15 cellular contexts compared by ENCODE assay signal in the genomic region with DNA sequence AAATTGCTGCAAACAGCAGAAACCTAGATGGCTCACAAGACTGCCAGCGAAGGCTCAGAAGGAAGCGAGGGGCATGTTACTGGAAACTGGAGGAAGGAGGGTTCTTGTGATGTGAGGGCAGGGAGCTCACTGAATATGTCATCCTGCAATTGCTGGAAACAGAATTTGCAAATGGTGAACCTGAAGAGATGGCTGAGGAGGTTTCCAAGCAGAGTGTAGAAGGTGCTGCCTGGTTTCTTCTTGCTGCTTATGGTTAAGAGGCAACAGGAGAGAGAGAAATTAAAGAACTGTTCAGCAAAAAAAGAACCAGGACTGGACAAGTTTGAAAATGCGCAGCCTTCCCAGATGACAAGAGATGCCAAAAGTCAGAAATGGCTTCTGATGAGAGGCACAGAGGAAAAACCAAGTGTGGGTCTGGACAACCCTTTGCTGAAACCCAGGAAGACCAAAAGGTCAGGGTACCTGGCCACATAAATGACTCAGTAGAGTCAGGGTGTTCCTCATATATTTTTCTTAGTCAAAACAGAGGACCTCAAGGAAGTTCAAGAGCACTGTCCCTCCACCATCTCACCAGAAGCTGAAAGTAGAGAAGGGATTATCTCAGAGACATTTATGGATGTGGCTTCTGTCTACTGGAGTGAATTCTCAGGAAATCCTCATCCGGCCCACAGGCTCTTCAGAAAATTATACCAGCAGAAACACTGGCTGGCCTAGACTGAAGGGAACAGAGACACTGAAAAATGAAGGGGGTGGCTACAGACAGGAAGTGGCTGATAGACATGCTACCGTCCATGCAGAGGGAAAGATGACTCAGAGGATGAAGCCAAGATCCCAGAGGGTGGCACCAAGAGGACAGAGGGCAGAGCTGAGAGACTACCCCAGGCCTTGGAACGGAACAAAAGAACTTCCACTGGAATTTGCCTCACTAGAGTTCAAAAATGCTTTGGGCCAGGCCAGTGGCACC. TPM values are rescaled to one million over a fixed set of nuclear protein-coding genes. Genes with fewer than 3 reads are reported as not detected.
DNase-seq lines count a peak whose midpoint lies in the region; ATAC-seq and TF ChIP-seq lines count a peak whose summit lies in the region.
"Had no signal": no experiment of that assay in that cellular context is flagged by ENCODE, and none has a peak within 500 bp of the region (broad histone marks: within the 10 kb centered on the region; RNA-seq: fewer than 3 reads in every experiment).

No MANE protein-coding gene starts in this region.

- H3K4me3 Mint-ChIP-seq in activated CD4-positive, alpha-beta T cell treated with anti-CD3 and anti-CD28 coated beads for 36 hours: no peak overlapping the region
- no peak overlapping the region for H3K4me3 Mint-ChIP-seq in CD4-positive, alpha-beta memory T cell

- no peak overlapping the region for H3K27ac Mint-ChIP-seq in activated CD4-positive, alpha-beta T cell treated with anti-CD3 and anti-CD28 coated beads for 36 hours
- peak overlapping the region in 1 of 7 donors; percentile 46 for H3K27ac Mint-ChIP-seq in CD4-positive, alpha-beta memory T cell

- H3K4me1 ChIP-seq in adipocyte (ENCODE audit: control insufficient read depth, insufficient read depth, low read length) (no peaks in the 10 kb centered on the region), tibial artery (no peaks in the 10 kb centered on the region)
- H3K4me1 ChIP-seq in CD4-positive, alpha-beta memory T cell (ENCODE audit: insufficient read depth, low read length): no peaks in the 10 kb centered on the region
- H3K4me1 ChIP-seq: esophagus squamous epithelium, SJCRH30 had no signal

- H3K27me3 ChIP-seq in adipocyte (replicated peaks; ENCODE audit: control insufficient read depth, insufficient read depth, low read length) (no peaks in the 10 kb centered on the region), tibial artery (no peaks in the 10 kb centered on the region)
- H3K27me3 ChIP-seq in CD4-positive, alpha-beta memory T cell (ENCODE audit: insufficient read depth, low read length): no peaks in the 10 kb centered on the region
- H3K27me3 ChIP-seq: esophagus squamous epithelium, SJCRH30 had no signal

- H3K9ac ChIP-seq in adipocyte (ENCODE audit: low read length): no peak overlapping the region

- H3K9me3 ChIP-seq in adipocyte (ENCODE audit: control insufficient read depth, low read length) (peaks cover 11% of the 10 kb centered on the region), tibial artery (peaks cover 0 to 8% (median 8%) of the 10 kb centered on the region in 3 donors)
- no peaks in the 10 kb centered on the region for H3K9me3 ChIP-seq in CD4-positive, alpha-beta memory T cell (ENCODE audit: control insufficient read depth in 1 of 2, low read length in 2 of 2)
- H3K9me3 ChIP-seq: SJCRH30 had no signal

- H3K36me3 ChIP-seq in adipocyte (ENCODE audit: control insufficient read depth, insufficient read depth, low read length, severe bottlenecking): no peaks in the 10 kb centered on the region
- H3K36me3 ChIP-seq in CD4-positive, alpha-beta memory T cell (ENCODE audit: insufficient read depth, low read length): no peaks in the 10 kb centered on the region
- H3K36me3 ChIP-seq in tibial artery: no peaks in the 10 kb centered on the region
- H3K36me3 ChIP-seq: esophagus squamous epithelium, SJCRH30 had no signal

- TF ChIP-seq CTCF in NB4 (IDR thresholded peaks at IDR 0.05; ENCODE audit: low read depth, low read length) (no peak), tibial artery (IDR thresholded peaks at IDR 0.05) (no peak)

- H3K4me1 Mint-ChIP-seq in activated CD4-positive, alpha-beta T cell treated with anti-CD3 and anti-CD28 coated beads for 36 hours: peaks cover 9% of the 10 kb centered on the region
- H3K4me1 Mint-ChIP-seq in CD4-positive, alpha-beta memory T cell: no peaks in the 10 kb centered on the region

- H3K9me3 Mint-ChIP-seq in activated CD4-positive, alpha-beta T cell treated with anti-CD3 and anti-CD28 coated beads for 36 hours (ENCODE audit: low read depth): no peaks in the 10 kb centered on the region
- H3K9me3 Mint-ChIP-seq in CD4-positive, alpha-beta memory T cell: peaks cover 0 to 10% (median 3%) of the 10 kb centered on the region in 8 donors

- CTCF ChIA-PET in activated CD4-positive, alpha-beta T cell treated with anti-CD3 and anti-CD28 coated beads for 36 hours (lab: Charles Lee): no interaction called here
- CTCF ChIA-PET in CD4-positive, alpha-beta memory T cell (lab: Charles Lee; ENCODE audit: partially characterized antibody): no interaction called here

- H3K4me3 ChIP-seq in NB4 (ENCODE audit: low read depth, low read length): no peak overlapping the region
- no peak overlapping the region for H3K4me3 ChIP-seq in adipocyte (ENCODE audit: low read length)
- H3K4me3 ChIP-seq in CD4-positive, alpha-beta memory T cell (ENCODE audit: low read length in 2 of 2): no peak overlapping the region
- no peak overlapping the region for H3K4me3 ChIP-seq in tibial artery
- H3K4me3 ChIP-seq: esophagus squamous epithelium, SJCRH30 had no signal

- POLR2A ChIA-PET in activated CD4-positive, alpha-beta T cell treated with anti-CD3 and anti-CD28 coated beads for 36 hours (lab: Charles Lee): no interaction called here
- POLR2A ChIA-PET in CD4-positive, alpha-beta memory T cell (lab: Charles Lee; ENCODE audit: partially characterized antibody): no interaction called here

- intact Hi-C loops in activated CD4-positive, alpha-beta T cell treated with anti-CD3 and anti-CD28 coated beads for 36 hours (cut with DNase I, micrococcal nuclease): no loop called here
- intact Hi-C loops in CD4-positive, alpha-beta memory T cell (cut with micrococcal nuclease): no loop called here
- intact Hi-C loops in tibial artery (cut with DNase I; ENCODE audit: low total_unique reads): no loop called here

- H3K27ac ChIP-seq in CD4-positive, alpha-beta memory T cell (ENCODE audit: low read depth, low read length): no peak overlapping the region
- H3K27ac ChIP-seq in tibial artery: no peak overlapping the region
- H3K27ac ChIP-seq: esophagus squamous epithelium, SJCRH30 had no signal

- DNase-seq in activated CD4-positive, alpha-beta T cell treated with anti-CD3 and anti-CD28 coated beads for 36 hours: no peak
- DNase-seq in activated CD4-positive, alpha-beta T cell treated with anti-CD3 and anti-CD28 coated beads for 1 hour: no peak
- DNase-seq in NB4 (ENCODE audit: low read depth) (peak; percentile 87), adipocyte (ENCODE audit: low read depth) (peak; percentile 1), tibial artery (no peak)
- DNase-seq in stimulated activated naive CD8-positive, alpha-beta T cell treated with anti-CD3 and anti-CD28 coated beads, Interleukin-15, Interleukin-2, amounts not matched to agents 100 U/mL and 50 U/mL, for 24 hours: no peak
- DNase-seq in CD4-positive, alpha-beta memory T cell: no peak
- DNase-seq: activated CD4-positive, alpha-beta T cell treated with anti-CD3 and anti-CD28 coated beads for 4 hours; activated effector memory CD4-positive, alpha-beta T cell treated with anti-CD3 and anti-CD28 coated beads, Interleukin-2, amount 50 U/mL, for 16 hours; DND-41; esophagus squamous epithelium; NCI-H1105; NCI-H524 treated with DMSO at 0.1 percent for 48 hours; SJCRH30 had no signal

- H3K27me3 Mint-ChIP-seq in activated CD4-positive, alpha-beta T cell treated with anti-CD3 and anti-CD28 coated beads for 36 hours: peaks cover 6% of the 10 kb centered on the region
- peaks cover 1 to 2% of the 10 kb centered on the region in 2 donors for H3K27me3 Mint-ChIP-seq in CD4-positive, alpha-beta memory T cell

- H3K36me3 Mint-ChIP-seq in activated CD4-positive, alpha-beta T cell treated with anti-CD3 and anti-CD28 coated beads for 36 hours (ENCODE audit: low read depth): no peaks in the 10 kb centered on the region
- no peaks in the 10 kb centered on the region for H3K36me3 Mint-ChIP-seq in CD4-positive, alpha-beta memory T cell

- TF ChIP-seq POLR2A in NB4 (IDR thresholded peaks at IDR 0.05; ENCODE audit: extremely low read depth, insufficient read length): no peak

- ATAC-seq in activated CD4-positive, alpha-beta T cell treated with anti-CD3 and anti-CD28 coated beads for 36 hours: peak; percentile 73
- ATAC-seq in stimulated activated naive CD8-positive, alpha-beta T cell treated with anti-CD3 and anti-CD28 coated beads, Interleukin-15, Interleukin-2, amounts not matched to agents 100 U/mL and 50 U/mL, for 24 hours: peak; percentile 67
- ATAC-seq in HG03520 (IDR thresholded peaks at IDR 0.05; ENCODE audit: unreplicated experiment): no peak

RNA-seq across cellular contexts. Expression of a gene that starts 10.1 kb away (rescaled TPM):
- total RNA-seq in activated CD4-positive, alpha-beta T cell treated with anti-CD3 and anti-CD28 coated beads for 36 hours: not detected
- total RNA-seq in CD4-positive, alpha-beta memory T cell: not detected
- polyA plus RNA-seq in CD4-positive, alpha-beta memory T cell: not detected
- total RNA-seq: SJCRH30 had no signal

RNA-seq across cellular contexts. Expression of a gene that starts 31.8 kb away (rescaled TPM):
- total RNA-seq in activated CD4-positive, alpha-beta T cell treated with anti-CD3 and anti-CD28 coated beads for 36 hours: under 1 TPM; 0.42 to 0.69 TPM
- total RNA-seq in CD4-positive, alpha-beta memory T cell: not detected
- polyA plus RNA-seq in CD4-positive, alpha-beta memory T cell: not detected

Comparison
In these comparisons a context has a peak if more than half of its experiments do, and no peak if none do; other contexts are left out.
1. DNase-seq: peak in NB4 (single experiment) and adipocyte (single experiment); none in activated CD4-positive, alpha-beta T cell treated with anti-CD3 and anti-CD28 coated beads for 36 hours (single experiment), activated CD4-positive, alpha-beta T cell treated with anti-CD3 and anti-CD28 coated beads for 1 hour (single experiment), stimulated activated naive CD8-positive, alpha-beta T cell treated with anti-CD3 and anti-CD28 coated beads, Interleukin-15, Interleukin-2, amounts not matched to agents 100 U/mL and 50 U/mL, for 24 hours (single experiment), CD4-positive, alpha-beta memory T cell (0 of 5) and tibial artery (0 of 2).